ENCODE assay signal across 1 cellular context in genomic region chr22:38107692-38108515, GRCh38.
TF ChIP-seq lines count a peak whose summit lies in the region.

No MANE protein-coding gene starts in this region.

TF ChIP-seq in HepG2, 621 proteins besides CTCF, POLR2A, EP300 and RAD21 (continued from another document and continues in another):
- TF ChIP-seq MLX (CRISPR knock-in tag; IDR thresholded peaks at IDR 0.05) (peak; percentile 72; the same call in 1 of the 2 replicates), ZNF564 (CRISPR knock-in tag; IDR thresholded peaks at IDR 0.05) (peak; percentile 32; the same call in 1 of the 2 replicates), USF2 (IDR thresholded peaks at IDR 0.05; ENCODE audit: low read depth, low read length) (no peak), USF2 (CRISPR knock-in tag; IDR thresholded peaks at IDR 0.05; ENCODE audit: borderline replicate concordance) (no peak), UBTF (CRISPR knock-in tag; IDR thresholded peaks at IDR 0.05) (peak; percentile 68), SALL1 (CRISPR knock-in tag; IDR thresholded peaks at IDR 0.05) (peak; percentile 57), KLF16 (CRISPR knock-in tag; IDR thresholded peaks at IDR 0.05) (peak in 1 of 2 experiments; percentile 55; a peak in 1 of 4 replicates), SAFB2 (CRISPR knock-in tag; IDR thresholded peaks at IDR 0.05; ENCODE audit: borderline replicate concordance, low read depth) (peak; percentile 84; the same call in 1 of the 2 replicates), ATF7-NPFF (CRISPR knock-in tag; IDR thresholded peaks at IDR 0.05; ENCODE audit: low read depth) (no peak; the same call in 1 of the 2 replicates), ZNF788 (CRISPR knock-in tag; IDR thresholded peaks at IDR 0.05; ENCODE audit: borderline replicate concordance) (peak; percentile 72; the same call in 1 of the 2 replicates), HDAC6 (IDR thresholded peaks at IDR 0.05; ENCODE audit: low read depth, low read length) (no peak), HHEX (CRISPR knock-in tag; IDR thresholded peaks at IDR 0.05) (0 out of 2 replicates have a peak, but pooled peaks have one; percentile 13), ZNF501 (CRISPR knock-in tag; IDR thresholded peaks at IDR 0.05) (0 out of 2 replicates have a peak, but pooled peaks have one; percentile 26), HOXD1 (CRISPR knock-in tag; IDR thresholded peaks at IDR 0.05) (no peak), ZNF710 (CRISPR knock-in tag; IDR thresholded peaks at IDR 0.05; ENCODE audit: borderline replicate concordance) (peak; percentile 32; the same call in 1 of the 2 replicates), ZNF691 (CRISPR knock-in tag; IDR thresholded peaks at IDR 0.05; ENCODE audit: borderline replicate concordance, low read depth) (no peak), ZNF354B (CRISPR knock-in tag; IDR thresholded peaks at IDR 0.05) (no peak), MED1 (CRISPR knock-in tag; IDR thresholded peaks at IDR 0.05) (peak; percentile 57; the same call in 1 of the 2 replicates), HOMEZ (CRISPR knock-in tag; IDR thresholded peaks at IDR 0.05; ENCODE audit: low read depth) (0 out of 2 replicates have a peak, but pooled peaks have one; percentile 25), SKIL (CRISPR knock-in tag; IDR thresholded peaks at IDR 0.05; ENCODE audit: borderline replicate concordance) (peak; percentile 67), PTBP1 (IDR thresholded peaks at IDR 0.05; ENCODE audit: low read depth, low read length, poor library complexity, severe bottlenecking) (no peak), STAT6 (CRISPR knock-in tag; IDR thresholded peaks at IDR 0.05; ENCODE audit: borderline replicate concordance) (no peak), RXRA (CRISPR knock-in tag; IDR thresholded peaks at IDR 0.05) (peak; percentile 88), ZUFSP (CRISPR knock-in tag; IDR thresholded peaks at IDR 0.05; ENCODE audit: borderline replicate concordance) (no peak), ESRRA (CRISPR knock-in tag; IDR thresholded peaks at IDR 0.05; ENCODE audit: low read depth) (0 out of 2 replicates have a peak, but pooled peaks have one; percentile 21), ZBTB42 (CRISPR knock-in tag; IDR thresholded peaks at IDR 0.05) (peak; percentile 90), CBX5 (CRISPR knock-in tag; IDR thresholded peaks at IDR 0.05; ENCODE audit: borderline replicate concordance) (no peak; the same call in 1 of the 2 replicates), ZNF496 (CRISPR knock-in tag; IDR thresholded peaks at IDR 0.05; ENCODE audit: insufficient replicate concordance) (no peak), ZNF556 (CRISPR knock-in tag; IDR thresholded peaks at IDR 0.05; ENCODE audit: borderline replicate concordance) (no peak), NCOR1 (IDR thresholded peaks at IDR 0.05; ENCODE audit: borderline replicate concordance, low read length) (peak; percentile 58; the same call in 1 of the 2 replicates), KLF13 (CRISPR knock-in tag; IDR thresholded peaks at IDR 0.05) (no peak), ZFX (CRISPR knock-in tag; IDR thresholded peaks at IDR 0.05; ENCODE audit: low read depth) (peak; percentile 84), SP5 (CRISPR knock-in tag; IDR thresholded peaks at IDR 0.05; ENCODE audit: borderline replicate concordance, low read depth) (peak; percentile 99), JARID2 (CRISPR knock-in tag; IDR thresholded peaks at IDR 0.05; ENCODE audit: insufficient replicate concordance) (no peak), ZNF205 (CRISPR knock-in tag; IDR thresholded peaks at IDR 0.05) (peak; percentile 55), EHMT2 (IDR thresholded peaks at IDR 0.05; ENCODE audit: borderline replicate concordance, low read depth, low read length) (no peak), ZNF101 (CRISPR knock-in tag; IDR thresholded peaks at IDR 0.05; ENCODE audit: borderline replicate concordance, low read depth) (no peak), LBX2 (CRISPR knock-in tag; IDR thresholded peaks at IDR 0.05; ENCODE audit: borderline replicate concordance) (no peak), FOXP4 (CRISPR knock-in tag; IDR thresholded peaks at IDR 0.05) (peak; percentile 41; the same call in 1 of the 2 replicates), TARDBP (CRISPR knock-in tag; IDR thresholded peaks at IDR 0.05) (peak; percentile 82; the same call in 1 of the 2 replicates), FOXK2 (IDR thresholded peaks at IDR 0.05) (no peak), KDM6A (CRISPR knock-in tag; IDR thresholded peaks at IDR 0.05; ENCODE audit: low read depth) (peak; percentile 73; the same call in 1 of the 2 replicates), CHD4 (IDR thresholded peaks at IDR 0.05; ENCODE audit: borderline replicate concordance, low read length) (no peak)
